ENCODE assay signal across 1 cellular context in genomic region chr15:84914351-84914750, GRCh38.
TF ChIP-seq lines count a peak whose summit lies in the region.

No MANE protein-coding gene starts in this region.

TF ChIP-seq in HepG2, 621 proteins besides CTCF, POLR2A, EP300 and RAD21:
- TF ChIP-seq MTA1 (CRISPR knock-in tag; IDR thresholded peaks at IDR 0.05; ENCODE audit: borderline replicate concordance) = 0 out of 2 replicates have a peak, but pooled peaks have one; percentile 1
- no peak for TF ChIP-seq MTF1 (CRISPR knock-in tag; IDR thresholded peaks at IDR 0.05)
- TF ChIP-seq SIN3A (IDR thresholded peaks at IDR 0.05; ENCODE audit: borderline replicate concordance, low read depth, low read length) = no peak
- no peak for TF ChIP-seq ATAD3A (CRISPR knock-in tag; IDR thresholded peaks at IDR 0.05)
- TF ChIP-seq HNRNPL (IDR thresholded peaks at IDR 0.05; ENCODE audit: low read depth, low read length) = 0 out of 2 replicates have a peak, but pooled peaks have one; percentile 19
- TF ChIP-seq ZSCAN9 (CRISPR knock-in tag; IDR thresholded peaks at IDR 0.05; ENCODE audit: borderline replicate concordance) = no peak
- no peak for TF ChIP-seq ZNF619 (CRISPR knock-in tag; IDR thresholded peaks at IDR 0.05)
TF ChIP-seq in HepG2: peak in this region for 2.
